In the genomic region with DNA sequence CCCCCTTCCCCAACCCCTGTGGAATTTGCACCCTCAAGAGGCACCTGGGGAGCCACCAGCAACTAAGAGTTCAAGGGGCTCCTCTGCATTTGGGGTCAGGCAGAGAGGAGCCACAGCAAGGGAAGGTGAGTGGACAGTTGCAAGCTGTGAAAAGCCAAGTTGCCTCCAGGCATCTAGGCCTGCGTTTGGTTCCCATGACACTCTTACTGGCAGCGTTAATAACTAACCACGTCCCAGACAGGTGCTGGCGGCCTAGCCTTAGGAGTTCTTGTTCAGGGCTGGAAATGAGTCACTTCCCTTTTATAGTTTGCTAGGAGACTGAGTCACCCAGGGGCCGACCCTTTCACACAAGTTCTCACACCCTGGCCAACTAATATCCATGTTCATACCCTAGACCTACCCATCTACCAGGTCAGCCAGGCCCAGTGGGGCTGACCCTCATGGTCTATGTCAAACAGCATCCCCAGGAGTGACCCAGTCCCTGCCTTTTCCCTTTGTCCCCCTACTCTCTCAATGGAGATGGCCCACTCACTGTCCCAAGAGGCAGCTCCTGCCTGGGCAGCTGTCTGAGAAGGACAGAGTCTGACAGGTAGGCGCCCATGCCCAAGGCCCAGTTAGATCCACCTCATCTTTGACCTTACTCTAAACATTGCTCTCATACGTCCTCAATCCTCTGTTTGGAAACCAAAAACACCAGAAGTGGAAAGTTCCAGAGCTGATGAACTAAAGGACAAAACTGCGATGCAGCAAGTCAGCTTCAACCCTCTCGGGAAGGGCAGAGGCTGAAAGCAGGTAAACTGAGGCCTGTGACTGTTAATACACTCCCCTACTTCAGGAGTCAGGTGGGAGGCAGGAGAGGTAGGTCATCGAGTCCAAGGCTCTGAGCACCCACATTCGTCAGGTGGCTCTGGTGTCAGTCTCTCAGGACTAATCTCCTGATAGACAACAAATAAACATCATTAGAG, we compare ENCODE assay signal across 1 cellular context.
TF ChIP-seq lines count a peak whose summit lies in the region.

No MANE protein-coding gene starts in this region.

TF ChIP-seq in HepG2, 621 proteins besides CTCF, POLR2A, EP300 and RAD21 (continued from another document and continues in another):
- TF ChIP-seq, protein P1, sequence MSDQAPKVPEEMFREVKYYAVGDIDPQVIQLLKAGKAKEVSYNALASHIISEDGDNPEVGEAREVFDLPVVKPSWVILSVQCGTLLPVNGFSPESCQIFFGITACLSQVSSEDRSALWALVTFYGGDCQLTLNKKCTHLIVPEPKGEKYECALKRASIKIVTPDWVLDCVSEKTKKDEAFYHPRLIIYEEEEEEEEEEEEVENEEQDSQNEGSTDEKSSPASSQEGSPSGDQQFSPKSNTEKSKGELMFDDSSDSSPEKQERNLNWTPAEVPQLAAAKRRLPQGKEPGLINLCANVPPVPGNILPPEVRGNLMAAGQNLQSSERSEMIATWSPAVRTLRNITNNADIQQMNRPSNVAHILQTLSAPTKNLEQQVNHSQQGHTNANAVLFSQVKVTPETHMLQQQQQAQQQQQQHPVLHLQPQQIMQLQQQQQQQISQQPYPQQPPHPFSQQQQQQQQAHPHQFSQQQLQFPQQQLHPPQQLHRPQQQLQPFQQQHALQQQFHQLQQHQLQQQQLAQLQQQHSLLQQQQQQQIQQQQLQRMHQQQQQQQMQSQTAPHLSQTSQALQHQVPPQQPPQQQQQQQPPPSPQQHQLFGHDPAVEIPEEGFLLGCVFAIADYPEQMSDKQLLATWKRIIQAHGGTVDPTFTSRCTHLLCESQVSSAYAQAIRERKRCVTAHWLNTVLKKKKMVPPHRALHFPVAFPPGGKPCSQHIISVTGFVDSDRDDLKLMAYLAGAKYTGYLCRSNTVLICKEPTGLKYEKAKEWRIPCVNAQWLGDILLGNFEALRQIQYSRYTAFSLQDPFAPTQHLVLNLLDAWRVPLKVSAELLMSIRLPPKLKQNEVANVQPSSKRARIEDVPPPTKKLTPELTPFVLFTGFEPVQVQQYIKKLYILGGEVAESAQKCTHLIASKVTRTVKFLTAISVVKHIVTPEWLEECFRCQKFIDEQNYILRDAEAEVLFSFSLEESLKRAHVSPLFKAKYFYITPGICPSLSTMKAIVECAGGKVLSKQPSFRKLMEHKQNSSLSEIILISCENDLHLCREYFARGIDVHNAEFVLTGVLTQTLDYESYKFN (CRISPR knock-in tag; conservative IDR thresholded peaks at IDR 0.05) = peak; percentile 88
- TF ChIP-seq SP5 (CRISPR knock-in tag; IDR thresholded peaks at IDR 0.05; ENCODE audit: borderline replicate concordance, low read depth) = peak; percentile 62
- TF ChIP-seq SMARCC2 (IDR thresholded peaks at IDR 0.05) = no peak
- peak; percentile 15; the same call in 1 of the 2 replicates for TF ChIP-seq ZNF331 (CRISPR knock-in tag; IDR thresholded peaks at IDR 0.05)
- peak; percentile 47; the same call in 1 of the 2 replicates for TF ChIP-seq ZNF564 (CRISPR knock-in tag; IDR thresholded peaks at IDR 0.05)
- TF ChIP-seq, protein P2, sequence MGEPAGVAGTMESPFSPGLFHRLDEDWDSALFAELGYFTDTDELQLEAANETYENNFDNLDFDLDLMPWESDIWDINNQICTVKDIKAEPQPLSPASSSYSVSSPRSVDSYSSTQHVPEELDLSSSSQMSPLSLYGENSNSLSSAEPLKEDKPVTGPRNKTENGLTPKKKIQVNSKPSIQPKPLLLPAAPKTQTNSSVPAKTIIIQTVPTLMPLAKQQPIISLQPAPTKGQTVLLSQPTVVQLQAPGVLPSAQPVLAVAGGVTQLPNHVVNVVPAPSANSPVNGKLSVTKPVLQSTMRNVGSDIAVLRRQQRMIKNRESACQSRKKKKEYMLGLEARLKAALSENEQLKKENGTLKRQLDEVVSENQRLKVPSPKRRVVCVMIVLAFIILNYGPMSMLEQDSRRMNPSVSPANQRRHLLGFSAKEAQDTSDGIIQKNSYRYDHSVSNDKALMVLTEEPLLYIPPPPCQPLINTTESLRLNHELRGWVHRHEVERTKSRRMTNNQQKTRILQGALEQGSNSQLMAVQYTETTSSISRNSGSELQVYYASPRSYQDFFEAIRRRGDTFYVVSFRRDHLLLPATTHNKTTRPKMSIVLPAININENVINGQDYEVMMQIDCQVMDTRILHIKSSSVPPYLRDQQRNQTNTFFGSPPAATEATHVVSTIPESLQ (CRISPR knock-in tag; conservative IDR thresholded peaks at IDR 0.05) = no peak
- no peak for TF ChIP-seq ZNF326 (CRISPR knock-in tag; IDR thresholded peaks at IDR 0.05; ENCODE audit: borderline replicate concordance)
- peak; percentile 85 for TF ChIP-seq MEIS2 (CRISPR knock-in tag; IDR thresholded peaks at IDR 0.05)
- TF ChIP-seq ZNF496 (CRISPR knock-in tag; IDR thresholded peaks at IDR 0.05; ENCODE audit: insufficient replicate concordance) = no peak
- no peak for TF ChIP-seq RELA (CRISPR knock-in tag; IDR thresholded peaks at IDR 0.05)
- peak; percentile 93 for TF ChIP-seq SKI (IDR thresholded peaks at IDR 0.05; ENCODE audit: partially characterized antibody)
- TF ChIP-seq KMT2B (CRISPR knock-in tag; IDR thresholded peaks at IDR 0.05) = no peak; the same call in 1 of the 2 replicates
- TF ChIP-seq, protein P3, sequence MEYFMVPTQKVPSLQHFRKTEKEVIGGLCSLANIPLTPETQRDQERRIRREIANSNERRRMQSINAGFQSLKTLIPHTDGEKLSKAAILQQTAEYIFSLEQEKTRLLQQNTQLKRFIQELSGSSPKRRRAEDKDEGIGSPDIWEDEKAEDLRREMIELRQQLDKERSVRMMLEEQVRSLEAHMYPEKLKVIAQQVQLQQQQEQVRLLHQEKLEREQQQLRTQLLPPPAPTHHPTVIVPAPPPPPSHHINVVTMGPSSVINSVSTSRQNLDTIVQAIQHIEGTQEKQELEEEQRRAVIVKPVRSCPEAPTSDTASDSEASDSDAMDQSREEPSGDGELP (IDR thresholded peaks at IDR 0.05; ENCODE audit: borderline replicate concordance, low read depth) = peak; percentile 80; the same call in 1 of the 2 replicates
- TF ChIP-seq REXO4 (CRISPR knock-in tag; IDR thresholded peaks at IDR 0.05; ENCODE audit: borderline replicate concordance) = no peak
- no peak for TF ChIP-seq RBAK (CRISPR knock-in tag; IDR thresholded peaks at IDR 0.05)
- TF ChIP-seq, protein P4, sequence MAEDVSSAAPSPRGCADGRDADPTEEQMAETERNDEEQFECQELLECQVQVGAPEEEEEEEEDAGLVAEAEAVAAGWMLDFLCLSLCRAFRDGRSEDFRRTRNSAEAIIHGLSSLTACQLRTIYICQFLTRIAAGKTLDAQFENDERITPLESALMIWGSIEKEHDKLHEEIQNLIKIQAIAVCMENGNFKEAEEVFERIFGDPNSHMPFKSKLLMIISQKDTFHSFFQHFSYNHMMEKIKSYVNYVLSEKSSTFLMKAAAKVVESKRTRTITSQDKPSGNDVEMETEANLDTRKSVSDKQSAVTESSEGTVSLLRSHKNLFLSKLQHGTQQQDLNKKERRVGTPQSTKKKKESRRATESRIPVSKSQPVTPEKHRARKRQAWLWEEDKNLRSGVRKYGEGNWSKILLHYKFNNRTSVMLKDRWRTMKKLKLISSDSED (CRISPR knock-in tag; IDR thresholded peaks at IDR 0.05) = no peak
- no peak; the same call in 1 of the 2 replicates for TF ChIP-seq ZNF598 (CRISPR knock-in tag; IDR thresholded peaks at IDR 0.05; ENCODE audit: borderline replicate concordance)
- TF ChIP-seq ISL2 (CRISPR knock-in tag; IDR thresholded peaks at IDR 0.05) = peak; percentile 82; the same call in 1 of the 2 replicates
- no peak for TF ChIP-seq ZNF143 (CRISPR knock-in tag; IDR thresholded peaks at IDR 0.05)
- TF ChIP-seq KLF11 (CRISPR knock-in tag; IDR thresholded peaks at IDR 0.05) = peak; percentile 74; the same call in 1 of the 2 replicates
- no peak for TF ChIP-seq ZNF672 (CRISPR knock-in tag; IDR thresholded peaks at IDR 0.05)
- TF ChIP-seq, protein P5, sequence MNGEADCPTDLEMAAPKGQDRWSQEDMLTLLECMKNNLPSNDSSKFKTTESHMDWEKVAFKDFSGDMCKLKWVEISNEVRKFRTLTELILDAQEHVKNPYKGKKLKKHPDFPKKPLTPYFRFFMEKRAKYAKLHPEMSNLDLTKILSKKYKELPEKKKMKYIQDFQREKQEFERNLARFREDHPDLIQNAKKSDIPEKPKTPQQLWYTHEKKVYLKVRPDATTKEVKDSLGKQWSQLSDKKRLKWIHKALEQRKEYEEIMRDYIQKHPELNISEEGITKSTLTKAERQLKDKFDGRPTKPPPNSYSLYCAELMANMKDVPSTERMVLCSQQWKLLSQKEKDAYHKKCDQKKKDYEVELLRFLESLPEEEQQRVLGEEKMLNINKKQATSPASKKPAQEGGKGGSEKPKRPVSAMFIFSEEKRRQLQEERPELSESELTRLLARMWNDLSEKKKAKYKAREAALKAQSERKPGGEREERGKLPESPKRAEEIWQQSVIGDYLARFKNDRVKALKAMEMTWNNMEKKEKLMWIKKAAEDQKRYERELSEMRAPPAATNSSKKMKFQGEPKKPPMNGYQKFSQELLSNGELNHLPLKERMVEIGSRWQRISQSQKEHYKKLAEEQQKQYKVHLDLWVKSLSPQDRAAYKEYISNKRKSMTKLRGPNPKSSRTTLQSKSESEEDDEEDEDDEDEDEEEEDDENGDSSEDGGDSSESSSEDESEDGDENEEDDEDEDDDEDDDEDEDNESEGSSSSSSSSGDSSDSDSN (CRISPR knock-in tag; IDR thresholded peaks at IDR 0.05) = peak; percentile 65
- TF ChIP-seq PHF5A (CRISPR knock-in tag; IDR thresholded peaks at IDR 0.05; ENCODE audit: low read depth, unreplicated experiment) = peak; percentile 85
- TF ChIP-seq ZBTB3 (CRISPR knock-in tag; IDR thresholded peaks at IDR 0.05; ENCODE audit: borderline replicate concordance, low read depth) = peak; percentile 72; the same call in 1 of the 2 replicates
- TF ChIP-seq ZNF720 (CRISPR knock-in tag; IDR thresholded peaks at IDR 0.05) = no peak
- TF ChIP-seq ZNF205 (CRISPR knock-in tag; IDR thresholded peaks at IDR 0.05) = peak; percentile 83; the same call in 1 of the 2 replicates
- TF ChIP-seq RFXANK (CRISPR knock-in tag; IDR thresholded peaks at IDR 0.05) = peak; percentile 20; the same call in 1 of the 2 replicates
- no peak for TF ChIP-seq ZNF17 (CRISPR knock-in tag; IDR thresholded peaks at IDR 0.05)
- no peak for TF ChIP-seq ZNF180 (CRISPR knock-in tag; IDR thresholded peaks at IDR 0.05; ENCODE audit: borderline replicate concordance, low read depth)
- TF ChIP-seq ZFP90 (CRISPR knock-in tag; IDR thresholded peaks at IDR 0.05; ENCODE audit: borderline replicate concordance) = peak; percentile 52
- peak; percentile 71; the same call in 1 of the 2 replicates for TF ChIP-seq ZBTB7B (CRISPR knock-in tag; IDR thresholded peaks at IDR 0.05)
- no peak for TF ChIP-seq SP4 (CRISPR knock-in tag; IDR thresholded peaks at IDR 0.05)
- TF ChIP-seq, protein P6, sequence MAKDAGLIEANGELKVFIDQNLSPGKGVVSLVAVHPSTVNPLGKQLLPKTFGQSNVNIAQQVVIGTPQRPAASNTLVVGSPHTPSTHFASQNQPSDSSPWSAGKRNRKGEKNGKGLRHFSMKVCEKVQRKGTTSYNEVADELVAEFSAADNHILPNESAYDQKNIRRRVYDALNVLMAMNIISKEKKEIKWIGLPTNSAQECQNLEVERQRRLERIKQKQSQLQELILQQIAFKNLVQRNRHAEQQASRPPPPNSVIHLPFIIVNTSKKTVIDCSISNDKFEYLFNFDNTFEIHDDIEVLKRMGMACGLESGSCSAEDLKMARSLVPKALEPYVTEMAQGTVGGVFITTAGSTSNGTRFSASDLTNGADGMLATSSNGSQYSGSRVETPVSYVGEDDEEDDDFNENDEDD (CRISPR knock-in tag; IDR thresholded peaks at IDR 0.05; ENCODE audit: borderline replicate concordance) = peak; percentile 62; the same call in 1 of the 2 replicates
- TF ChIP-seq CBX1 (IDR thresholded peaks at IDR 0.05; ENCODE audit: low read depth) = no peak
- peak; percentile 60; the same call in 1 of the 2 replicates for TF ChIP-seq GABPB1 (CRISPR knock-in tag; IDR thresholded peaks at IDR 0.05)
- TF ChIP-seq, protein P7, sequence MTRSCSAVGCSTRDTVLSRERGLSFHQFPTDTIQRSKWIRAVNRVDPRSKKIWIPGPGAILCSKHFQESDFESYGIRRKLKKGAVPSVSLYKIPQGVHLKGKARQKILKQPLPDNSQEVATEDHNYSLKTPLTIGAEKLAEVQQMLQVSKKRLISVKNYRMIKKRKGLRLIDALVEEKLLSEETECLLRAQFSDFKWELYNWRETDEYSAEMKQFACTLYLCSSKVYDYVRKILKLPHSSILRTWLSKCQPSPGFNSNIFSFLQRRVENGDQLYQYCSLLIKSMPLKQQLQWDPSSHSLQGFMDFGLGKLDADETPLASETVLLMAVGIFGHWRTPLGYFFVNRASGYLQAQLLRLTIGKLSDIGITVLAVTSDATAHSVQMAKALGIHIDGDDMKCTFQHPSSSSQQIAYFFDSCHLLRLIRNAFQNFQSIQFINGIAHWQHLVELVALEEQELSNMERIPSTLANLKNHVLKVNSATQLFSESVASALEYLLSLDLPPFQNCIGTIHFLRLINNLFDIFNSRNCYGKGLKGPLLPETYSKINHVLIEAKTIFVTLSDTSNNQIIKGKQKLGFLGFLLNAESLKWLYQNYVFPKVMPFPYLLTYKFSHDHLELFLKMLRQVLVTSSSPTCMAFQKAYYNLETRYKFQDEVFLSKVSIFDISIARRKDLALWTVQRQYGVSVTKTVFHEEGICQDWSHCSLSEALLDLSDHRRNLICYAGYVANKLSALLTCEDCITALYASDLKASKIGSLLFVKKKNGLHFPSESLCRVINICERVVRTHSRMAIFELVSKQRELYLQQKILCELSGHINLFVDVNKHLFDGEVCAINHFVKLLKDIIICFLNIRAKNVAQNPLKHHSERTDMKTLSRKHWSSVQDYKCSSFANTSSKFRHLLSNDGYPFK (CRISPR knock-in tag; IDR thresholded peaks at IDR 0.05; ENCODE audit: borderline replicate concordance) = no peak; the same call in 1 of the 2 replicates
- TF ChIP-seq, protein P8, sequence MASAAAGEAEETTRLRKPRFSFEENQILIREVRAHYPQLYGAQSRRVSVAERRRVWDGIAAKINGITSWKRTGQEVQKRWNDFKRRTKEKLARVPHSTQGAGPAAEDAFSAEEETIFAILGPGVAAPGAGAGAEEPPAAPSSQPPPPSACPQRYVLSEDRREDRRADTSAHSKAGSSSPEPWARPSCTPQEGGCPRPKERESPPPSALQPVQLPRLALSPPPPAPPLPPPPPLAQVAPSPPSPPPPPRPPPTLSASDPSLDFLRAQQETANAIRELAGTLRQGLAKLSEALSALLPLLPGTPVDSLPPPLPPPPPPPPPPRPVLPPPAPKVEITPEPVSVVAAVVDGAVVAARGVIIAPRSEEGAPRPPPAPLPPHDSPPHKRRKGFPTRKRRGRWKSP (CRISPR knock-in tag; IDR thresholded peaks at IDR 0.05) = peak; percentile 90; the same call in 1 of the 2 replicates
- no peak for TF ChIP-seq ATM (IDR thresholded peaks at IDR 0.05; ENCODE audit: borderline replicate concordance)
- TF ChIP-seq HMG20B (CRISPR knock-in tag; conservative IDR thresholded peaks at IDR 0.05) = peak; percentile 75; the same call in 1 of the 2 replicates
- peak; percentile 66 for TF ChIP-seq POLR2G (IDR thresholded peaks at IDR 0.05; ENCODE audit: low read depth, low read length)
- TF ChIP-seq, protein P9, sequence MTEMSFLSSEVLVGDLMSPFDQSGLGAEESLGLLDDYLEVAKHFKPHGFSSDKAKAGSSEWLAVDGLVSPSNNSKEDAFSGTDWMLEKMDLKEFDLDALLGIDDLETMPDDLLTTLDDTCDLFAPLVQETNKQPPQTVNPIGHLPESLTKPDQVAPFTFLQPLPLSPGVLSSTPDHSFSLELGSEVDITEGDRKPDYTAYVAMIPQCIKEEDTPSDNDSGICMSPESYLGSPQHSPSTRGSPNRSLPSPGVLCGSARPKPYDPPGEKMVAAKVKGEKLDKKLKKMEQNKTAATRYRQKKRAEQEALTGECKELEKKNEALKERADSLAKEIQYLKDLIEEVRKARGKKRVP (CRISPR knock-in tag; IDR thresholded peaks at IDR 0.05) = peak in 1 of 2 experiments; percentile 56; a peak in 2 of 4 replicates
- peak; percentile 29; the same call in 1 of the 2 replicates for TF ChIP-seq EED (CRISPR knock-in tag; IDR thresholded peaks at IDR 0.05)
- TF ChIP-seq SAFB2 (CRISPR knock-in tag; IDR thresholded peaks at IDR 0.05; ENCODE audit: borderline replicate concordance, low read depth) = peak; percentile 45; the same call in 1 of the 2 replicates
- TF ChIP-seq ZFX (CRISPR knock-in tag; IDR thresholded peaks at IDR 0.05; ENCODE audit: low read depth) = peak; percentile 99
- peak; percentile 97 for TF ChIP-seq ZFY (CRISPR knock-in tag; IDR thresholded peaks at IDR 0.05)
